Comparison of ENCODE assay signal across 13 cellular contexts in genomic region chr14:99252940-99253868, GRCh38.
A peak's percentile ranks its signal among the peaks of the same experiment; 100 is the strongest.
DNase-seq lines count a peak whose midpoint lies in the region; ATAC-seq lines count a peak whose summit lies in the region.
"Had no signal": no experiment of that assay in that cellular context is flagged by ENCODE, and none has a peak within 500 bp of the region (broad histone marks: within the 10 kb centered on the region; RNA-seq: fewer than 3 reads in every experiment).

No MANE protein-coding gene starts in this region.

- peak overlapping the region; percentile 97 for H3K27ac Mint-ChIP-seq in central memory CD8-positive, alpha-beta T cell (ENCODE audit: low read depth)
- H3K27ac Mint-ChIP-seq: memory B cell, progenitor cell of endocrine pancreas had no signal

- peaks cover 87% of the 10 kb centered on the region for H3K4me1 Mint-ChIP-seq in central memory CD8-positive, alpha-beta T cell
- H3K4me1 Mint-ChIP-seq: memory B cell had no signal

- no peaks in the 10 kb centered on the region for H3K9me3 Mint-ChIP-seq in central memory CD8-positive, alpha-beta T cell
- H3K9me3 Mint-ChIP-seq: memory B cell had no signal

- peak overlapping the region; percentile 84 for H3K4me3 Mint-ChIP-seq in central memory CD8-positive, alpha-beta T cell
- H3K4me3 Mint-ChIP-seq: memory B cell had no signal

- peaks cover 83% of the 10 kb centered on the region for H3K36me3 Mint-ChIP-seq in central memory CD8-positive, alpha-beta T cell (ENCODE audit: insufficient read depth)
- H3K36me3 Mint-ChIP-seq: memory B cell had no signal

- DNase-seq in NCI-H748 (lab: John Stamatoyannopoulos, UW; ENCODE audit: unreplicated experiment) (peak; percentile 23), NCI-H748 treated with DMSO at 0.1 percent for 48 hours (lab: John Stamatoyannopoulos, UW) (no peak), amygdala (lab: John Stamatoyannopoulos, UW) (no peak), NCI-H82 (lab: John Stamatoyannopoulos, UW) (no peak)
- peak; percentile 63 for DNase-seq in activated CD4-positive, alpha-beta T cell treated with anti-CD3 and anti-CD28 coated beads, Interleukin-2, amount 50 U/mL, for 1 hour
- DNase-seq in central memory CD8-positive, alpha-beta T cell (ENCODE audit: low spot score in 2 of 2), result peak in 1 of 2 donors; percentile 56
- peak; percentile 45 for DNase-seq in stimulated activated naive CD4-positive, alpha-beta T cell treated with Interleukin-2 at 50 U/mL for 16 hours (lab: John Stamatoyannopoulos, UW)
- DNase-seq: hypothalamus, Karpas-422, NCI-H446 treated with DMSO at 0.1 percent for 48 hours had no signal

- ATAC-seq in central memory CD8-positive, alpha-beta T cell (replicated peaks; ENCODE audit: extremely low read depth, poor library complexity, severe bottlenecking), result peak; percentile 42
- no peak for ATAC-seq in HG03159 (IDR thresholded peaks at IDR 0.05; ENCODE audit: unreplicated experiment)

- H3K27me3 Mint-ChIP-seq in central memory CD8-positive, alpha-beta T cell, result no peaks in the 10 kb centered on the region

Comparison
In these comparisons a context has a peak if more than half of its experiments do, and no peak if none do; other contexts are left out.
1. DNase-seq: peak in NCI-H748 (single experiment), activated CD4-positive, alpha-beta T cell treated with anti-CD3 and anti-CD28 coated beads, Interleukin-2, amount 50 U/mL, for 1 hour (single experiment) and stimulated activated naive CD4-positive, alpha-beta T cell treated with Interleukin-2 at 50 U/mL for 16 hours (single experiment); none in NCI-H748 treated with DMSO at 0.1 percent for 48 hours (single experiment), amygdala (0 of 56) and NCI-H82 (single experiment).